In the genomic region with DNA sequence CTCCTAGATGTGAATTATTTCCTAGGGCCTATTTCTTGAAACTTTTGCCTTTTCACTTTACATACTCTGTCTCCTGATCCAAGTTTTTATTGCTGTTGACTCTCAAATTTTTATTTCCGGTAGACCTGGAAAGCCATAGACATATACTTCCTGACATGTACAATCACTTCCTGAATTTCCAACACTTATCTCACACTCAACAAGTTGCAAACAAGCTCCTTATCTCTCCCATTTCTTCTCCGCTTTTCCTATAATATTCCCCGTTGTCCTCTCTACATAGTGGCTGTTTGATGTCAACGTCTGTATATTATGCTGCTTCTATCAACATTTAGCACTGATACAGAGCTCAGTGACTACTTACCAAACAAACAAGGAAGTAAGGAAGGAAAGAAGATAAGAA, we compare ENCODE assay signal across 1 cellular context.
A peak's percentile ranks its signal among the peaks of the same experiment; 100 is the strongest.
TF ChIP-seq lines count a peak whose summit lies in the region.

No MANE protein-coding gene starts in this region.

TF ChIP-seq in endothelial cell of umbilical vein, 7 proteins besides CTCF, POLR2A, EP300 and RAD21:
- TF ChIP-seq, protein P1, sequence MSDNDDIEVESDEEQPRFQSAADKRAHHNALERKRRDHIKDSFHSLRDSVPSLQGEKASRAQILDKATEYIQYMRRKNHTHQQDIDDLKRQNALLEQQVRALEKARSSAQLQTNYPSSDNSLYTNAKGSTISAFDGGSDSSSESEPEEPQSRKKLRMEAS (IDR thresholded peaks at IDR 0.05; ENCODE audit: insufficient read depth, insufficient read length), result no peak
- TF ChIP-seq FOS (IDR thresholded peaks at IDR 0.05; ENCODE audit: borderline replicate concordance, insufficient read depth, low read length) (peak; percentile 19), GATA2 (IDR thresholded peaks at IDR 0.05; ENCODE audit: insufficient read depth, insufficient read length, low read depth, low read length) (peak; percentile 65)
